In the genomic region with DNA sequence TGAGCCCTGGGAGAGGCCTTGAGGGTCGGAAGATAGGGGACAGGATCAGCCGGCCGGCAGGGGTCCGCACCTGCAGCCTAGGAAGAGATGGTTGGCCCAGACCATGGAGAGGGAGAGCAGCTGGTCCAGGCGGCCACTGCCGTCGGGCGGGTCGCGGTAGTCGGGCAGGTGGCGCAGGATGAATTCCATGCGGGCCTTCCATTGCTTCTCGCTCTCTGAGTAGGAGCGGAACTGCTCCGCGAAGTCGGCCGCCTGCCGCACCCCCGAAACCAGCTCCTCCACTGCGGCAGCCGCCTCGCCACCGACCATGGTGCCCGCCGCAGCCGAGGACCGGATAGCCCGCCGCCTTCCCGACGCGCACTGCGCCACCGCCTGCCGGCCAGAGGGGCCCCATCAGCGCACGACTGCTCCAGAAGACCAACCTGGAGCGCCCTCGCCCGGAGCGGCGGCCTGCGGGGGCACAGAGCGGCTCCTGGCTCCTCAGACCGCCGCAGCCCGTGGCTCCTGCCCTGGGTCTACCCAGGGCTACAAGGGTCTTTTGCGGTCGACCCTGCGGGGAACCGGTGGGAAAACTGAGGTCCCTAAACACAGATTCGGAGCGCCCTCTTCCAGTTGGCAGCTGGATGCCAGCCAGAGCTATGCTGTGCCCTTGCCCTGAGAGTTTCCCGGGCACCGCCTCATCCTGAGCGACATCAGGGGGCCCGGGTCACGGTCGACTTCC, we compare ENCODE assay signal across 8 cellular contexts. TPM values are rescaled to one million over a fixed set of nuclear protein-coding genes. Genes with fewer than 3 reads are reported as not detected.
A peak's percentile ranks its signal among the peaks of the same experiment; 100 is the strongest.
DNase-seq lines count a peak whose midpoint lies in the region; ATAC-seq and TF ChIP-seq lines count a peak whose summit lies in the region.

A gene with protein sequence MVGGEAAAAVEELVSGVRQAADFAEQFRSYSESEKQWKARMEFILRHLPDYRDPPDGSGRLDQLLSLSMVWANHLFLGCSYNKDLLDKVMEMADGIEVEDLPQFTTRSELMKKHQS (minus strand): TSS at position 336 of the 721 bp plus-strand sequence. CDS start 27 bp downstream, at position 309.

- ATAC-seq in GM19023 (IDR thresholded peaks at IDR 0.05; ENCODE audit: unreplicated experiment) (peak; percentile 95), HG03196 (IDR thresholded peaks at IDR 0.05; ENCODE audit: unreplicated experiment) (peak; percentile 96)

- DNase-seq in AML-193 (lab: John Stamatoyannopoulos, UW) (peak; percentile 68 to 83), NCI-H345 treated with DMSO at 0.1 percent for 48 hours (lab: John Stamatoyannopoulos, UW; ENCODE audit: unreplicated experiment) (peak; percentile 74), cerebellar nuclear complex (lab: John Stamatoyannopoulos, UW) (peak; percentile 9 to 77), kidney epithelial cell (ENCODE audit: low read depth) (peak; percentile 31)
- DNase-seq in activated CD4-positive, alpha-beta T cell treated with anti-CD3 and anti-CD28 coated beads for 1 hour: peak; percentile 84
- peak; percentile 83 to 86 for DNase-seq in stimulated activated CD4-positive, alpha-beta T cell treated with anti-CD3 and anti-CD28 coated beads, Interleukin-15, amount 100 ng/mL, for 48 hours (ENCODE audit: low read depth in 2 of 2)

- no peaks in the 10 kb centered on the region for H3K36me3 ChIP-seq in kidney epithelial cell (ENCODE audit: control insufficient read depth, insufficient read depth, low read length)

- TF ChIP-seq CTCF in kidney epithelial cell (IDR thresholded peaks at IDR 0.05; ENCODE audit: insufficient read depth, low read length, poor library complexity, severe bottlenecking): peak; percentile 57

- H3K27me3 ChIP-seq in kidney epithelial cell (ENCODE audit: control insufficient read depth, insufficient read depth, low read length): no peaks in the 10 kb centered on the region

- peak within 1 kb of the TSS; percentile 96 for H3K4me3 ChIP-seq in kidney epithelial cell (ENCODE audit: low read depth, low read length)

RNA-seq across cellular contexts. Expression of the gene that starts here (rescaled TPM):
- total RNA-seq in kidney epithelial cell: 25.3 and 28.3 TPM in 2 replicates

Comparison
In these comparisons a context has a peak if more than half of its experiments do, and no peak if none do; other contexts are left out.
1. Peak in every context shown above with its lines: DNase-seq, ATAC-seq and H3K4me3 ChIP-seq.
2. DNase-seq: peak in every context shown above with its lines; median percentile 84 in stimulated activated CD4-positive, alpha-beta T cell treated with anti-CD3 and anti-CD28 coated beads, Interleukin-15, amount 100 ng/mL, for 48 hours; 84 in activated CD4-positive, alpha-beta T cell treated with anti-CD3 and anti-CD28 coated beads for 1 hour; 76 in AML-193; 74 in NCI-H345 treated with DMSO at 0.1 percent for 48 hours; 43 in cerebellar nuclear complex; 31 in kidney epithelial cell.